Comparison of ENCODE assay signal across 10 cellular contexts in genomic region chr12:7128681-7129593, GRCh38. TPM values are rescaled to one million over a fixed set of nuclear protein-coding genes. Genes with fewer than 3 reads are reported as not detected.
A peak's percentile ranks its signal among the peaks of the same experiment; 100 is the strongest.
DNase-seq lines count a peak whose midpoint lies in the region; ATAC-seq and TF ChIP-seq lines count a peak whose summit lies in the region.
"Had no signal": no experiment of that assay in that cellular context is flagged by ENCODE, and none has a peak within 500 bp of the region (broad histone marks: within the 10 kb centered on the region; RNA-seq: fewer than 3 reads in every experiment).

Gene RBP5, minus strand, starts transcription at chr12:7128889. Its CDS starts 114 bp downstream, at chr12:7128775.

- CTCF ChIA-PET in activated CD4-positive, alpha-beta T cell treated with anti-CD3 and anti-CD28 coated beads for 36 hours (lab: Charles Lee): interaction anchor here (2.6 kb wide), 1 partner anchor 16 kb away, joined by 13 read pairs; no protein-coding TSS in a partner anchor

- no peak within 1 kb of the TSS for H3K27ac ChIP-seq in suprapubic skin

- no peak within 1 kb of the TSS for H3K27ac Mint-ChIP-seq in activated CD4-positive, alpha-beta T cell treated with anti-CD3 and anti-CD28 coated beads for 36 hours
- peak within 1 kb of the TSS; percentile 93 for H3K27ac Mint-ChIP-seq in activated naive CD8-positive, alpha-beta T cell treated with anti-CD3 and anti-CD28 coated beads, Interleukin-2, amount 10 ng/mL, durations not matched to agents 7 days and 5 days

- peaks cover 30% of the 10 kb centered on the region for H3K4me1 ChIP-seq in suprapubic skin

- POLR2A ChIA-PET in activated CD4-positive, alpha-beta T cell treated with anti-CD3 and anti-CD28 coated beads for 36 hours (lab: Charles Lee): no interaction called here
- POLR2A ChIA-PET in activated naive CD8-positive, alpha-beta T cell treated with anti-CD3 and anti-CD28 coated beads, Interleukin-2, amount 10 ng/mL, durations not matched to agents 7 days and 5 days (lab: Charles Lee): interaction anchor here (0.5 to 3.0 kb wide), 5 partner anchors 21 to 252 kb away, joined by 3 to 12 read pairs (median 3); partner anchors contain the start of genes C12orf57, LPCAT3 and RNU7-1

- H3K4me3 Mint-ChIP-seq in activated CD4-positive, alpha-beta T cell treated with anti-CD3 and anti-CD28 coated beads for 36 hours: peak within 1 kb of the TSS; percentile 80
- peak within 1 kb of the TSS; percentile 97 for H3K4me3 Mint-ChIP-seq in activated naive CD8-positive, alpha-beta T cell treated with anti-CD3 and anti-CD28 coated beads, Interleukin-2, amount 10 ng/mL, durations not matched to agents 7 days and 5 days

- no peaks in the 10 kb centered on the region for H3K27me3 Mint-ChIP-seq in activated CD4-positive, alpha-beta T cell treated with anti-CD3 and anti-CD28 coated beads for 36 hours
- H3K27me3 Mint-ChIP-seq in activated naive CD8-positive, alpha-beta T cell treated with anti-CD3 and anti-CD28 coated beads, Interleukin-2, amount 10 ng/mL, durations not matched to agents 7 days and 5 days: no peaks in the 10 kb centered on the region

- H3K9me3 Mint-ChIP-seq in activated CD4-positive, alpha-beta T cell treated with anti-CD3 and anti-CD28 coated beads for 36 hours (ENCODE audit: low read depth): no peaks in the 10 kb centered on the region
- H3K9me3 Mint-ChIP-seq in activated naive CD8-positive, alpha-beta T cell treated with anti-CD3 and anti-CD28 coated beads, Interleukin-2, amount 10 ng/mL, durations not matched to agents 7 days and 5 days: no peaks in the 10 kb centered on the region

- TF ChIP-seq EP300 in suprapubic skin (IDR thresholded peaks at IDR 0.05): no peak

- DNase-seq in activated CD4-positive, alpha-beta T cell treated with anti-CD3 and anti-CD28 coated beads for 36 hours: no peak
- no peak for DNase-seq in activated CD4-positive, alpha-beta T cell treated with anti-CD3 and anti-CD28 coated beads for 48 hours
- DNase-seq in activated naive CD8-positive, alpha-beta T cell treated with anti-CD3 and anti-CD28 coated beads, Interleukin-2, amount 10 ng/mL, durations not matched to agents 7 days and 5 days: no peak
- peak; percentile 25 for DNase-seq in left kidney (ENCODE audit: low read depth, low spot score)
- DNase-seq in suprapubic skin (ENCODE audit: low spot score in 2 of 2): no peak
- DNase-seq in medulla oblongata (ENCODE audit: extremely low spot score): no peak
- DNase-seq: NCI-H226 had no signal

- H3K36me3 Mint-ChIP-seq in activated CD4-positive, alpha-beta T cell treated with anti-CD3 and anti-CD28 coated beads for 36 hours (ENCODE audit: low read depth): no peaks in the 10 kb centered on the region
- peaks cover 19% of the 10 kb centered on the region for H3K36me3 Mint-ChIP-seq in activated naive CD8-positive, alpha-beta T cell treated with anti-CD3 and anti-CD28 coated beads, Interleukin-2, amount 10 ng/mL, durations not matched to agents 7 days and 5 days

- no peaks in the 10 kb centered on the region for H3K27me3 ChIP-seq in suprapubic skin

- H3K4me3 ChIP-seq in suprapubic skin: peak within 1 kb of the TSS; percentile 62

- TF ChIP-seq CTCF in suprapubic skin (IDR thresholded peaks at IDR 0.05): no peak

- TF ChIP-seq POLR2A in suprapubic skin (IDR thresholded peaks at IDR 0.05): no peak

- intact Hi-C loops in activated CD4-positive, alpha-beta T cell treated with anti-CD3 and anti-CD28 coated beads for 36 hours (cut with DNase I, micrococcal nuclease): no loop called here

- H3K9me3 ChIP-seq in suprapubic skin: no peaks in the 10 kb centered on the region

- no peak for ATAC-seq in activated CD4-positive, alpha-beta T cell treated with anti-CD3 and anti-CD28 coated beads for 36 hours
- no peak for ATAC-seq in activated naive CD8-positive, alpha-beta T cell treated with anti-CD3 and anti-CD28 coated beads, Interleukin-2, amount 10 ng/mL, durations not matched to agents 7 days and 5 days (ENCODE audit: low read depth)
- ATAC-seq in HG03457 (IDR thresholded peaks at IDR 0.05; ENCODE audit: unreplicated experiment) (no peak), GM21515 (IDR thresholded peaks at IDR 0.05; ENCODE audit: unreplicated experiment) (no peak)

- peaks cover 4% of the 10 kb centered on the region for H3K36me3 ChIP-seq in suprapubic skin

- peaks cover 31% of the 10 kb centered on the region for H3K4me1 Mint-ChIP-seq in activated CD4-positive, alpha-beta T cell treated with anti-CD3 and anti-CD28 coated beads for 36 hours
- peaks cover 29% of the 10 kb centered on the region for H3K4me1 Mint-ChIP-seq in activated naive CD8-positive, alpha-beta T cell treated with anti-CD3 and anti-CD28 coated beads, Interleukin-2, amount 10 ng/mL, durations not matched to agents 7 days and 5 days

- WGBS in suprapubic skin: 36% methylated on average over 11 of the region's 11 CpGs

RNA-seq across cellular contexts. Expression of gene RBP5, which starts in this region (rescaled TPM):
- not detected for total RNA-seq in activated CD4-positive, alpha-beta T cell treated with anti-CD3 and anti-CD28 coated beads for 36 hours
- total RNA-seq in activated naive CD8-positive, alpha-beta T cell treated with anti-CD3 and anti-CD28 coated beads, Interleukin-2, amount 10 ng/mL, durations not matched to agents 7 days and 5 days: 1 to 10 TPM in 1 of 2 experiments, under 1 TPM in 1; 0.58 to 1.3 TPM
- 1 to 10 TPM in 1 of 4 donors, under 1 TPM in 1, not detected in 2; 0.98 to 2.1 TPM for total RNA-seq in suprapubic skin
- total RNA-seq: myocyte had no signal
